Comparison of ENCODE assay signal across 1 cellular context in genomic region chr12:55839345-55840140, GRCh38.
A peak's percentile ranks its signal among the peaks of the same experiment; 100 is the strongest.
TF ChIP-seq lines count a peak whose summit lies in the region.

No MANE protein-coding gene starts in this region.

TF ChIP-seq in K562, 482 proteins besides CTCF, POLR2A, EP300 and RAD21:
- TF ChIP-seq ZNF444 (CRISPR knock-in tag; IDR thresholded peaks at IDR 0.05), result 0 out of 2 replicates have a peak, but pooled peaks have one; percentile 45
- TF ChIP-seq, protein P1, sequence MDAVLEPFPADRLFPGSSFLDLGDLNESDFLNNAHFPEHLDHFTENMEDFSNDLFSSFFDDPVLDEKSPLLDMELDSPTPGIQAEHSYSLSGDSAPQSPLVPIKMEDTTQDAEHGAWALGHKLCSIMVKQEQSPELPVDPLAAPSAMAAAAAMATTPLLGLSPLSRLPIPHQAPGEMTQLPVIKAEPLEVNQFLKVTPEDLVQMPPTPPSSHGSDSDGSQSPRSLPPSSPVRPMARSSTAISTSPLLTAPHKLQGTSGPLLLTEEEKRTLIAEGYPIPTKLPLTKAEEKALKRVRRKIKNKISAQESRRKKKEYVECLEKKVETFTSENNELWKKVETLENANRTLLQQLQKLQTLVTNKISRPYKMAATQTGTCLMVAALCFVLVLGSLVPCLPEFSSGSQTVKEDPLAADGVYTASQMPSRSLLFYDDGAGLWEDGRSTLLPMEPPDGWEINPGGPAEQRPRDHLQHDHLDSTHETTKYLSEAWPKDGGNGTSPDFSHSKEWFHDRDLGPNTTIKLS (IDR thresholded peaks at IDR 0.05; ENCODE audit: borderline replicate concordance, low read depth), result peak; percentile 30; the same call in 1 of the 2 replicates
- peak; percentile 71 for TF ChIP-seq NFIC (IDR thresholded peaks at IDR 0.05)
- no peak for TF ChIP-seq ELF2 (CRISPR knock-in tag; IDR thresholded peaks at IDR 0.05)
- TF ChIP-seq ZBTB11 (CRISPR knock-in tag; IDR thresholded peaks at IDR 0.05), result 0 out of 6 replicates have a peak, but pooled peaks of 1 of the 3 experiments have one; percentile 25
- no peak for TF ChIP-seq HNRNPL (IDR thresholded peaks at IDR 0.05; ENCODE audit: low read depth, low read length)
- peak; percentile 67 for TF ChIP-seq EGR1 (conservative IDR thresholded peaks at IDR 0.05)
- TF ChIP-seq CTBP1 (IDR thresholded peaks at IDR 0.05; ENCODE audit: borderline replicate concordance), result 0 out of 2 replicates have a peak, but pooled peaks have one; percentile 11
- no peak for TF ChIP-seq ATF1 (CRISPR knock-in tag; IDR thresholded peaks at IDR 0.05)
- 0 out of 2 replicates have a peak, but pooled peaks have one; percentile 10 for TF ChIP-seq ATF1 (tag; IDR thresholded peaks at IDR 0.05)
- TF ChIP-seq, protein P2, sequence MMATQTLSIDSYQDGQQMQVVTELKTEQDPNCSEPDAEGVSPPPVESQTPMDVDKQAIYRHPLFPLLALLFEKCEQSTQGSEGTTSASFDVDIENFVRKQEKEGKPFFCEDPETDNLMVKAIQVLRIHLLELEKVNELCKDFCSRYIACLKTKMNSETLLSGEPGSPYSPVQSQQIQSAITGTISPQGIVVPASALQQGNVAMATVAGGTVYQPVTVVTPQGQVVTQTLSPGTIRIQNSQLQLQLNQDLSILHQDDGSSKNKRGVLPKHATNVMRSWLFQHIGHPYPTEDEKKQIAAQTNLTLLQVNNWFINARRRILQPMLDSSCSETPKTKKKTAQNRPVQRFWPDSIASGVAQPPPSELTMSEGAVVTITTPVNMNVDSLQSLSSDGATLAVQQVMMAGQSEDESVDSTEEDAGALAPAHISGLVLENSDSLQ (IDR thresholded peaks at IDR 0.05), result peak; percentile 34; the same call in 1 of the 2 replicates
- peak; percentile 21; the same call in 1 of the 2 replicates for TF ChIP-seq L3MBTL2 (IDR thresholded peaks at IDR 0.05)
- TF ChIP-seq STAG1 (CRISPR knock-in tag; IDR thresholded peaks at IDR 0.05; ENCODE audit: borderline replicate concordance), result no peak
- TF ChIP-seq, protein P3, sequence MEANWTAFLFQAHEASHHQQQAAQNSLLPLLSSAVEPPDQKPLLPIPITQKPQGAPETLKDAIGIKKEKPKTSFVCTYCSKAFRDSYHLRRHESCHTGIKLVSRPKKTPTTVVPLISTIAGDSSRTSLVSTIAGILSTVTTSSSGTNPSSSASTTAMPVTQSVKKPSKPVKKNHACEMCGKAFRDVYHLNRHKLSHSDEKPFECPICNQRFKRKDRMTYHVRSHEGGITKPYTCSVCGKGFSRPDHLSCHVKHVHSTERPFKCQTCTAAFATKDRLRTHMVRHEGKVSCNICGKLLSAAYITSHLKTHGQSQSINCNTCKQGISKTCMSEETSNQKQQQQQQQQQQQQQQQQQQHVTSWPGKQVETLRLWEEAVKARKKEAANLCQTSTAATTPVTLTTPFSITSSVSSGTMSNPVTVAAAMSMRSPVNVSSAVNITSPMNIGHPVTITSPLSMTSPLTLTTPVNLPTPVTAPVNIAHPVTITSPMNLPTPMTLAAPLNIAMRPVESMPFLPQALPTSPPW (CRISPR knock-in tag; IDR thresholded peaks at IDR 0.05), result 0 out of 2 replicates have a peak, but pooled peaks have one; percentile 18
